36 cellular contexts compared by ENCODE assay signal in the genomic region with DNA sequence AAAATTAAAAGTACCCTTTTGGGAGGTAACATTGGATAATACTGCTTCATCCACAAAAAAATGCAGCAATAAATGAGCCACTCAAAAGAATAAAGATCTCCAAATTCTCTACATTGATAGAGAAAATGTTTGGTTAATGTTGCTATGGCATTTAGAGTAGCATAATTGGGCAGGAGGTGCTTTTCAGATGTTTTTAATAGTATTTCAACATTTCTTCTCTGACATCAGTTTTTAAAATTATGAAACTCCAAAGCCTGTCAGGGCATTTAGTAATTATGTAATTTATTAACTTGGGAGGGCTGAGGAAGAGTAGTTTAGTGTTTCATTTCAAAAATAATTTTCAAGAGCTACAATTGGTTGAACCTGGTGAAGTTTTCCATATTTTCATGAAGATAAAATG.
"Had no signal": no experiment of that assay in that cellular context is flagged by ENCODE, and none has a peak within 500 bp of the region (broad histone marks: within the 10 kb centered on the region; RNA-seq: fewer than 3 reads in every experiment).

No MANE protein-coding gene starts in this region.

- ATAC-seq: activated CD8-positive, alpha-beta T cell treated with anti-CD3 and anti-CD28 coated beads for 36 hours; PC-3 had no signal

- H3K4me3 Mint-ChIP-seq: activated CD8-positive, alpha-beta T cell treated with anti-CD3 and anti-CD28 coated beads for 36 hours; activated naive CD4-positive, alpha-beta T cell treated with anti-CD3 and anti-CD28 coated beads, Interleukin-2, amount 50 U/mL, for 24 hours; activated naive CD8-positive, alpha-beta T cell treated with anti-CD3 and anti-CD28 coated beads, Interleukin-2, amount 10 ng/mL, durations not matched to agents 7 days and 5 days; IgD-negative memory B cell had no signal

- H3K4me3 ChIP-seq: adrenal gland, Peyer's patch had no signal

- H3K4me1 Mint-ChIP-seq: activated naive CD4-positive, alpha-beta T cell treated with anti-CD3 and anti-CD28 coated beads, Interleukin-2, amount 50 U/mL, for 24 hours; activated naive CD8-positive, alpha-beta T cell treated with anti-CD3 and anti-CD28 coated beads, Interleukin-2, amount 10 ng/mL, durations not matched to agents 7 days and 5 days; IgD-negative memory B cell had no signal

- DNase-seq: activated CD4-positive, alpha-beta T cell treated with anti-CD3 and anti-CD28 coated beads for 1 hour; activated CD4-positive, alpha-beta T cell treated with anti-CD3 and anti-CD28 coated beads for 48 hours; activated CD4-positive, alpha-beta T cell treated with anti-CD3 and anti-CD28 coated beads, Interleukin-2, amount 50 U/mL, for 4 hours; activated CD4-positive, CD25-positive, alpha-beta regulatory T cell; activated CD8-positive, alpha-beta T cell treated with anti-CD3 and anti-CD28 coated beads for 36 hours; activated gamma-delta T cell; activated naive CD4-positive, alpha-beta T cell treated with Interleukin-2 at 50 U/mL for 16 hours; activated naive CD8-positive, alpha-beta T cell treated with anti-CD3 and anti-CD28 coated beads, Interleukin-2, amount 10 ng/mL, durations not matched to agents 7 days and 5 days; activated T-cell treated with anti-CD3 and anti-CD28 coated beads, Interleukin-2, amount 50 U/mL, for 1 hour; adrenal gland; anterior cingulate cortex; brain microvascular endothelial cell; central memory CD4-positive, alpha-beta T cell; Karpas-422; KBM-7; MV-4-11; NCI-H1092; NCI-H1417; NCI-H146; NCI-H187 treated with DMSO at 0.1 percent for 48 hours; NCI-H2081; NCI-H2171 treated with DMSO at 0.1 percent for 48 hours; NCI-H2227 treated with DMSO at 0.1 percent for 48 hours; NCI-H446; NCI-H510A treated with DMSO at 0.1 percent for 48 hours; NCI-H69; NCI-H82; PC-3; Peyer's patch; Right ventricle myocardium superior; T1000; WERI-Rb-1 had no signal

- H3K27me3 Mint-ChIP-seq: activated CD8-positive, alpha-beta T cell treated with anti-CD3 and anti-CD28 coated beads for 36 hours; activated naive CD8-positive, alpha-beta T cell treated with anti-CD3 and anti-CD28 coated beads, Interleukin-2, amount 10 ng/mL, durations not matched to agents 7 days and 5 days; IgD-negative memory B cell had no signal

- H3K4me1 ChIP-seq: adrenal gland, Peyer's patch had no signal

- H3K9me3 ChIP-seq: adrenal gland, Peyer's patch had no signal

- H3K27ac ChIP-seq: adrenal gland, brain microvascular endothelial cell, Peyer's patch, RWPE1, WERI-Rb-1 had no signal

- H3K27ac Mint-ChIP-seq: activated CD8-positive, alpha-beta T cell treated with anti-CD3 and anti-CD28 coated beads for 36 hours; activated naive CD4-positive, alpha-beta T cell treated with anti-CD3 and anti-CD28 coated beads, Interleukin-2, amount 50 U/mL, for 24 hours; activated naive CD8-positive, alpha-beta T cell treated with anti-CD3 and anti-CD28 coated beads, Interleukin-2, amount 10 ng/mL, durations not matched to agents 7 days and 5 days; activated T-helper 2 cell treated with anti-CD3 and anti-CD28 coated beads, Interferon-gamma antibody, Interleukin-2, Interleukin-4, amounts not matched to agents 10 μg/mL and 5 μg/mL and 100 μg/mL, durations not matched to agents 14 hours and 24 hours and 36 hours; IgD-negative memory B cell had no signal

- H3K9me3 Mint-ChIP-seq: activated CD8-positive, alpha-beta T cell treated with anti-CD3 and anti-CD28 coated beads for 36 hours; activated naive CD4-positive, alpha-beta T cell treated with anti-CD3 and anti-CD28 coated beads, Interleukin-2, amount 50 U/mL, for 24 hours; activated naive CD8-positive, alpha-beta T cell treated with anti-CD3 and anti-CD28 coated beads, Interleukin-2, amount 10 ng/mL, durations not matched to agents 7 days and 5 days; activated T-helper 2 cell treated with anti-CD3 and anti-CD28 coated beads, Interferon-gamma antibody, Interleukin-2, Interleukin-4, amounts not matched to agents 10 μg/mL and 5 μg/mL and 100 μg/mL, durations not matched to agents 14 hours and 24 hours and 36 hours had no signal

- H3K27me3 ChIP-seq: adrenal gland, brain microvascular endothelial cell, Peyer's patch had no signal

- H3K36me3 Mint-ChIP-seq: activated naive CD4-positive, alpha-beta T cell treated with anti-CD3 and anti-CD28 coated beads, Interleukin-2, amount 50 U/mL, for 24 hours; activated naive CD8-positive, alpha-beta T cell treated with anti-CD3 and anti-CD28 coated beads, Interleukin-2, amount 10 ng/mL, durations not matched to agents 7 days and 5 days; IgD-negative memory B cell had no signal

- H3K36me3 ChIP-seq: adrenal gland, brain microvascular endothelial cell, Peyer's patch, WERI-Rb-1 had no signal
